In the genomic region with DNA sequence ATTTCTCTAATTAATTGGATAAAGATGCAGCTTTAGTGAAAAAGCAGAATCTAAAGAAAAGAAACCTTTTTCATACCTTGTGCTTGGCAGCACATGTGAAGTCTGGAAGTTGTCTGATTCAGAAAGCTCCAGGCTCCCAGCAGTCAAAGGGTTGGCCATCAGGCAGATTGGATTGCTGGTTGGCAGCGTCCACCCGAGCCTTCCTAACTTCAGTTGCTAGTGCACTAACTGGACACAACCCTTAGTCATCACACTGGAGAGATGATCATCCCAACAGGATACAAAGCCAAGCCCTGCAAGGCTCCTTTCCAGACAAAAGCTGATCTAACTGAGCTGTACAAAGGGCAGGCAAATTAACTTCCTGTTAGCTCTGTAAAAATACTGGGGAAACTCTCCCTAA, we compare ENCODE assay signal across 9 cellular contexts.
DNase-seq lines count a peak whose midpoint lies in the region; ATAC-seq and TF ChIP-seq lines count a peak whose summit lies in the region.
"Had no signal": no experiment of that assay in that cellular context is flagged by ENCODE, and none has a peak within 500 bp of the region (broad histone marks: within the 10 kb centered on the region; RNA-seq: fewer than 3 reads in every experiment).

No MANE protein-coding gene starts in this region.

- DNase-seq in DMS53 treated with DMSO at 0.1 percent for 48 hours (lab: John Stamatoyannopoulos, UW; ENCODE audit: unreplicated experiment) (peak; percentile 58), WTC11 (ENCODE audit: low spot score) (no peak), posterior vena cava (ENCODE audit: low spot score) (peak; percentile 90), T-helper 2 cell (no peak), DMS79 treated with DMSO at 0.1 percent for 48 hours (lab: John Stamatoyannopoulos, UW) (no peak)
- no peak for DNase-seq in activated CD4-positive, alpha-beta T cell treated with anti-CD3 and anti-CD28 coated beads, Interleukin-2, amount 10 ng/mL, durations not matched to agents 24 days and 14 days
- DNase-seq: activated T-cell treated with anti-CD3 and anti-CD28 coated beads for 4 hours had no signal

- H3K4me1 Mint-ChIP-seq in WTC11 = peaks cover 12% of the 10 kb centered on the region
- peaks cover 13% of the 10 kb centered on the region for H3K4me1 Mint-ChIP-seq in activated CD4-positive, alpha-beta T cell treated with anti-CD3 and anti-CD28 coated beads, Interleukin-2, amount 10 ng/mL, durations not matched to agents 24 days and 14 days

- no peak overlapping the region for H3K4me3 ChIP-seq in gastroesophageal sphincter

- TF ChIP-seq CTCF in WTC11 (IDR thresholded peaks at IDR 0.05) (no peak), gastroesophageal sphincter (IDR thresholded peaks at IDR 0.05) (no peak)

- no peaks in the 10 kb centered on the region for H3K9me3 ChIP-seq in gastroesophageal sphincter

- ATAC-seq in WTC11 = peak; percentile 38
- peak; percentile 67 for ATAC-seq in gastroesophageal sphincter
- no peak for ATAC-seq in HG03457 (IDR thresholded peaks at IDR 0.05; ENCODE audit: unreplicated experiment)

- H3K4me3 Mint-ChIP-seq in WTC11 = no peak overlapping the region
- H3K4me3 Mint-ChIP-seq in activated CD4-positive, alpha-beta T cell treated with anti-CD3 and anti-CD28 coated beads, Interleukin-2, amount 10 ng/mL, durations not matched to agents 24 days and 14 days = no peak overlapping the region

- 6 to 20% methylated on average over 2 of the region's 2 CpGs for WGBS in gastroesophageal sphincter (ENCODE audit: low coverage in 1 of 2), 2 donors

- peak overlapping the region in 2 of 4 donors; percentile 6 to 51 for H3K27ac ChIP-seq in gastroesophageal sphincter

- no peaks in the 10 kb centered on the region for H3K36me3 ChIP-seq in gastroesophageal sphincter

- no peak overlapping the region for H3K27ac Mint-ChIP-seq in WTC11
- no peak overlapping the region for H3K27ac Mint-ChIP-seq in activated CD4-positive, alpha-beta T cell treated with anti-CD3 and anti-CD28 coated beads, Interleukin-2, amount 10 ng/mL, durations not matched to agents 24 days and 14 days

- H3K27me3 ChIP-seq in gastroesophageal sphincter = no peaks in the 10 kb centered on the region

- TF ChIP-seq EP300 in gastroesophageal sphincter (IDR thresholded peaks at IDR 0.05) = no peak

- H3K4me1 ChIP-seq in gastroesophageal sphincter = peaks cover 0 to 24% (median 7%) of the 10 kb centered on the region in 3 donors

- POLR2A ChIA-PET in WTC11 (lab: Charles Lee) = no interaction called here

- intact Hi-C loops in posterior vena cava (cut with DNase I) = loop anchor here in 1 of 2 donors (5.0 to 10.0 kb wide), 2 partner anchors 41 to 142 kb away; no protein-coding TSS in a partner anchor
- intact Hi-C loops in activated CD4-positive, alpha-beta T cell treated with anti-CD3 and anti-CD28 coated beads, Interleukin-2, amount 10 ng/mL, durations not matched to agents 24 days and 14 days (cut with micrococcal nuclease) = no loop called here

- no peaks in the 10 kb centered on the region; the same call in 1 of the 2 replicates for H3K27me3 Mint-ChIP-seq in WTC11 (ENCODE audit: low read depth)
- H3K27me3 Mint-ChIP-seq in activated CD4-positive, alpha-beta T cell treated with anti-CD3 and anti-CD28 coated beads, Interleukin-2, amount 10 ng/mL, durations not matched to agents 24 days and 14 days = peaks cover 14% of the 10 kb centered on the region

- CTCF ChIA-PET in WTC11 (lab: Charles Lee) = interaction anchor here (1.4 kb wide), 1 partner anchor 459 kb away, joined by 3 read pairs; no protein-coding TSS in a partner anchor

- no peak for TF ChIP-seq POLR2A in gastroesophageal sphincter (IDR thresholded peaks at IDR 0.05)

- H3K9me3 Mint-ChIP-seq in WTC11 = no peaks in the 10 kb centered on the region
- H3K9me3 Mint-ChIP-seq in activated CD4-positive, alpha-beta T cell treated with anti-CD3 and anti-CD28 coated beads, Interleukin-2, amount 10 ng/mL, durations not matched to agents 24 days and 14 days = peaks cover 3% of the 10 kb centered on the region

- no peaks in the 10 kb centered on the region for H3K36me3 Mint-ChIP-seq in WTC11
- H3K36me3 Mint-ChIP-seq in activated CD4-positive, alpha-beta T cell treated with anti-CD3 and anti-CD28 coated beads, Interleukin-2, amount 10 ng/mL, durations not matched to agents 24 days and 14 days (ENCODE audit: low read depth) = no peaks in the 10 kb centered on the region

TF ChIP-seq in WTC11, 78 proteins besides CTCF, POLR2A, EP300 and RAD21:
- TF ChIP-seq ZNF671 (CRISPR knock-in tag; IDR thresholded peaks at IDR 0.05) = no peak
- no peak for TF ChIP-seq SMAD4 (CRISPR knock-in tag; IDR thresholded peaks at IDR 0.05)
- no peak for TF ChIP-seq ESRRA (CRISPR knock-in tag; IDR thresholded peaks at IDR 0.05; ENCODE audit: borderline replicate concordance)
- TF ChIP-seq, protein P1, sequence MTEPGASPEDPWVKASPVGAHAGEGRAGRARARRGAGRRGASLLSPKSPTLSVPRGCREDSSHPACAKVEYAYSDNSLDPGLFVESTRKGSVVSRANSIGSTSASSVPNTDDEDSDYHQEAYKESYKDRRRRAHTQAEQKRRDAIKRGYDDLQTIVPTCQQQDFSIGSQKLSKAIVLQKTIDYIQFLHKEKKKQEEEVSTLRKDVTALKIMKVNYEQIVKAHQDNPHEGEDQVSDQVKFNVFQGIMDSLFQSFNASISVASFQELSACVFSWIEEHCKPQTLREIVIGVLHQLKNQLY (CRISPR knock-in tag; IDR thresholded peaks at IDR 0.05) = no peak
- TF ChIP-seq SOX15 (CRISPR knock-in tag; IDR thresholded peaks at IDR 0.05) = no peak
- TF ChIP-seq, protein P2, sequence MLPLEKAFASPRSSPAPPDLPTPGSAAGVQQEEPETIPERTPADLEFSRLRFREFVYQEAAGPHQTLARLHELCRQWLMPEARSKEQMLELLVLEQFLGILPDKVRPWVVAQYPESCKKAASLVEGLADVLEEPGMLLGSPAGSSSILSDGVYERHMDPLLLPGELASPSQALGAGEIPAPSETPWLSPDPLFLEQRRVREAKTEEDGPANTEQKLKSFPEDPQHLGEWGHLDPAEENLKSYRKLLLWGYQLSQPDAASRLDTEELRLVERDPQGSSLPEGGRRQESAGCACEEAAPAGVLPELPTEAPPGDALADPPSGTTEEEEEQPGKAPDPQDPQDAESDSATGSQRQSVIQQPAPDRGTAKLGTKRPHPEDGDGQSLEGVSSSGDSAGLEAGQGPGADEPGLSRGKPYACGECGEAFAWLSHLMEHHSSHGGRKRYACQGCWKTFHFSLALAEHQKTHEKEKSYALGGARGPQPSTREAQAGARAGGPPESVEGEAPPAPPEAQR (CRISPR knock-in tag; IDR thresholded peaks at IDR 0.05) = no peak
- TF ChIP-seq, protein P3, sequence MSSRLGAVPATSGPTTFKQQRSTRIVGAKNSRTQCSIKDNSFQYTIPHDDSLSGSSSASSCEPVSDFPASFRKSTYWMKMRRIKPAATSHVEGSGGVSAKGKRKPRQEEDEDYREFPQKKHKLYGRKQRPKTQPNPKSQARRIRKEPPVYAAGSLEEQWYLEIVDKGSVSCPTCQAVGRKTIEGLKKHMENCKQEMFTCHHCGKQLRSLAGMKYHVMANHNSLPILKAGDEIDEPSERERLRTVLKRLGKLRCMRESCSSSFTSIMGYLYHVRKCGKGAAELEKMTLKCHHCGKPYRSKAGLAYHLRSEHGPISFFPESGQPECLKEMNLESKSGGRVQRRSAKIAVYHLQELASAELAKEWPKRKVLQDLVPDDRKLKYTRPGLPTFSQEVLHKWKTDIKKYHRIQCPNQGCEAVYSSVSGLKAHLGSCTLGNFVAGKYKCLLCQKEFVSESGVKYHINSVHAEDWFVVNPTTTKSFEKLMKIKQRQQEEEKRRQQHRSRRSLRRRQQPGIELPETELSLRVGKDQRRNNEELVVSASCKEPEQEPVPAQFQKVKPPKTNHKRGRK (CRISPR knock-in tag; IDR thresholded peaks at IDR 0.05; ENCODE audit: borderline replicate concordance) = no peak

Comparison
In these comparisons a context has a peak if more than half of its experiments do, and no peak if none do; other contexts are left out.
1. DNase-seq: peak in DMS53 treated with DMSO at 0.1 percent for 48 hours (single experiment) and posterior vena cava (single experiment); none in WTC11 (single experiment), T-helper 2 cell (0 of 5), activated CD4-positive, alpha-beta T cell treated with anti-CD3 and anti-CD28 coated beads, Interleukin-2, amount 10 ng/mL, durations not matched to agents 24 days and 14 days (single experiment) and DMS79 treated with DMSO at 0.1 percent for 48 hours (single experiment).